Comparison of ENCODE assay signal across 9 cellular contexts in the genomic region with DNA sequence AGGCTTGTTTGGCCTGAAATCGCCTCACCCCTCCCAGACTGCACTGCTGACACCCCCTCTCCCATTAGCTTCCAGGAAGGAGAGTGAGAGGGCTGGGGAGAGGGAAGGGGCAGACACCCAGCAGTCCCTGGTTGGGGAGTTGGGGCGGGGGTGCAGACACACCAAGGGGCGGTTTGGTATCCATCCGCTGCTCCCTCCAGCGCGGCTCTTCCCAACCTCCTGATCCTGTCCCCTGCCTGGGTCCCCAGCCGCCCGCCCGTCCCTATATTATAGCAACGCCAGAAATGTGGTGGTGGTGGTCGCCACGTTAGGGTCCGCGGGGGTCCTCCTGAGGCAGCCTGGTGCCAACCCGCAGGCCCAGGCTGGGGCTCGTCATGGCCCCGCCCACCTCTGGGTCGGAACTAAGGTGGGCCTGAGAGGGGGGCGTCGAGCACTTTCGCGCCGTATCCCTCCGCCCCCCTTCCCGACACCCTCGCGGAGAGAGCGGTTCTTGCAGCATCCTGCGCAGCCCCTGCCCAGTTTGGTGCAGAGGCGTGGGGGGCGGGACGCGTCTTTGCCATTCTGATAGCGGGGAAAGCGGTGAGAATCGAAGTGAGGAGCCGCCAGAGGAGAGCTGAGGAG. TPM values are rescaled to one million over a fixed set of nuclear protein-coding genes. Genes with fewer than 3 reads are reported as not detected.
DNase-seq lines count a peak whose midpoint lies in the region; ATAC-seq lines count a peak whose summit lies in the region.
"Had no signal": no experiment of that assay in that cellular context is flagged by ENCODE, and none has a peak within 500 bp of the region (broad histone marks: within the 10 kb centered on the region; RNA-seq: fewer than 3 reads in every experiment).

No MANE protein-coding gene starts in this region.

- H3K27me3 Mint-ChIP-seq in activated CD8-positive, alpha-beta T cell treated with anti-CD3 and anti-CD28 coated beads, Interleukin-2, amount 10 ng/mL, durations not matched to agents 7 days and 5 days (ENCODE audit: low read depth): no peaks in the 10 kb centered on the region

- POLR2A ChIA-PET in activated CD8-positive, alpha-beta T cell treated with anti-CD3 and anti-CD28 coated beads, Interleukin-2, amount 10 ng/mL, durations not matched to agents 7 days and 5 days (lab: Charles Lee): interaction anchor here (0.9 kb wide), 1 partner anchor 12 kb away, joined by 3 read pairs; no protein-coding TSS in a partner anchor

- peak; percentile 49 for ATAC-seq in activated CD8-positive, alpha-beta T cell treated with anti-CD3 and anti-CD28 coated beads, Interleukin-2, amount 10 ng/mL, durations not matched to agents 7 days and 5 days
- ATAC-seq in GM18520 (IDR thresholded peaks at IDR 0.05; ENCODE audit: unreplicated experiment) (no peak), GM19328 (IDR thresholded peaks at IDR 0.05; ENCODE audit: unreplicated experiment) (no peak), HG03460 (IDR thresholded peaks at IDR 0.05; ENCODE audit: unreplicated experiment) (no peak)

- in situ Hi-C loops in GM23248 (cut with MboI): no loop called here

- H3K4me3 ChIP-seq in GM23248 (peak overlapping the region; percentile 70), skeletal muscle cell (ENCODE audit: low read depth, low read length) (peak overlapping the region; percentile 59)

- no peaks in the 10 kb centered on the region for H3K9me3 Mint-ChIP-seq in activated CD8-positive, alpha-beta T cell treated with anti-CD3 and anti-CD28 coated beads, Interleukin-2, amount 10 ng/mL, durations not matched to agents 7 days and 5 days (ENCODE audit: insufficient read depth)

- 13 to 18% methylated on average over 9 to 21 of the region's 37 CpGs for WGBS in GM23248 (ENCODE audit: low coverage in 1 of 2, low lambda C conversion rate in 2 of 2, missing lambda C conversion rate in 2 of 2), 2 experiments

- H3K27me3 ChIP-seq in GM23248 (replicated peaks; ENCODE audit: insufficient read depth): no peaks in the 10 kb centered on the region
- H3K27me3 ChIP-seq: body of pancreas had no signal

- DNase-seq in GM23248 (peak; percentile 21), head of caudate nucleus (peak in 26 of 42 donors; percentile 4 to 48 (median 18)), skeletal muscle cell (ENCODE audit: low read depth) (no peak), DMS 273 (lab: John Stamatoyannopoulos, UW; ENCODE audit: unreplicated experiment) (no peak)
- peak; percentile 22 for DNase-seq in activated CD8-positive, alpha-beta T cell treated with anti-CD3 and anti-CD28 coated beads, Interleukin-2, amount 10 ng/mL, durations not matched to agents 7 days and 5 days

- intact Hi-C loops in head of caudate nucleus (cut with DNase I): no loop called here

- H3K4me3 Mint-ChIP-seq in activated CD8-positive, alpha-beta T cell treated with anti-CD3 and anti-CD28 coated beads, Interleukin-2, amount 10 ng/mL, durations not matched to agents 7 days and 5 days: peak overlapping the region; percentile 74

- no peak overlapping the region for H3K27ac Mint-ChIP-seq in activated CD8-positive, alpha-beta T cell treated with anti-CD3 and anti-CD28 coated beads, Interleukin-2, amount 10 ng/mL, durations not matched to agents 7 days and 5 days

- no peaks in the 10 kb centered on the region for H3K36me3 ChIP-seq in GM23248 (ENCODE audit: low read depth)

- H2AFZ ChIP-seq in GM23248: peak overlapping the region; percentile 88

- H3K27ac ChIP-seq in GM23248: no peak overlapping the region
- H3K27ac ChIP-seq: body of pancreas had no signal

- no peaks in the 10 kb centered on the region for H4K20me1 ChIP-seq in GM23248 (ENCODE audit: insufficient read depth)

- no peaks in the 10 kb centered on the region for H3K9me3 ChIP-seq in GM23248 (ENCODE audit: low read depth)
- H3K9me3 ChIP-seq: body of pancreas had no signal

- CTCF ChIA-PET in activated CD8-positive, alpha-beta T cell treated with anti-CD3 and anti-CD28 coated beads, Interleukin-2, amount 10 ng/mL, durations not matched to agents 7 days and 5 days (lab: Charles Lee): no interaction called here

- H3K9ac ChIP-seq in GM23248: peak overlapping the region; percentile 67

- H3K79me2 ChIP-seq in GM23248 (ENCODE audit: insufficient read depth): no peaks in the 10 kb centered on the region

- H3K9me2 ChIP-seq in GM23248 (ENCODE audit: insufficient read depth): no peaks in the 10 kb centered on the region

- no peaks in the 10 kb centered on the region for H3K4me1 ChIP-seq in GM23248 (ENCODE audit: insufficient read depth)
- H3K4me1 ChIP-seq: body of pancreas had no signal

- peak overlapping the region; percentile 48 for H3K4me2 ChIP-seq in GM23248 (ENCODE audit: unreplicated experiment)

- H3F3A ChIP-seq in GM23248 (ENCODE audit: insufficient read depth): no peaks in the 10 kb centered on the region

- no peaks in the 10 kb centered on the region for H3K36me3 Mint-ChIP-seq in activated CD8-positive, alpha-beta T cell treated with anti-CD3 and anti-CD28 coated beads, Interleukin-2, amount 10 ng/mL, durations not matched to agents 7 days and 5 days (ENCODE audit: low read depth)

- H3K4me1 Mint-ChIP-seq in activated CD8-positive, alpha-beta T cell treated with anti-CD3 and anti-CD28 coated beads, Interleukin-2, amount 10 ng/mL, durations not matched to agents 7 days and 5 days (ENCODE audit: low read depth): no peaks in the 10 kb centered on the region

RNA-seq across cellular contexts. Expression of gene GPRASP3, which starts 25.1 kb away (rescaled TPM):
- 0.89 and 1.5 TPM in 2 replicates for total RNA-seq in GM23248 (2014; rRNA removed; shearing (Covaris generic))
- 2.6 and 2.7 TPM in 2 replicates for polyA plus RNA-seq in GM23248 (2016; fragmentation: Nextera tagmentation; extraction: Ambion mirVana)
- 1 to 10 TPM; 2.2 TPM for total RNA-seq in activated CD8-positive, alpha-beta T cell treated with anti-CD3 and anti-CD28 coated beads, Interleukin-2, amount 10 ng/mL, durations not matched to agents 7 days and 5 days

RNA-seq across cellular contexts. Expression of gene GPRASP2, which starts 33.4 kb away (rescaled TPM):
- 16.4 and 20.7 TPM in 2 replicates for total RNA-seq in GM23248 (2014; rRNA removed; shearing (Covaris generic))
- 8.4 TPM in 2 replicates for polyA plus RNA-seq in GM23248 (2016; fragmentation: Nextera tagmentation; extraction: Ambion mirVana)
- under 1 TPM; 0.13 to 0.16 TPM for total RNA-seq in activated CD8-positive, alpha-beta T cell treated with anti-CD3 and anti-CD28 coated beads, Interleukin-2, amount 10 ng/mL, durations not matched to agents 7 days and 5 days

Comparison
In these comparisons a context has a peak if more than half of its experiments do, and no peak if none do; other contexts are left out.
1. DNase-seq: peak in GM23248 (single experiment), activated CD8-positive, alpha-beta T cell treated with anti-CD3 and anti-CD28 coated beads, Interleukin-2, amount 10 ng/mL, durations not matched to agents 7 days and 5 days (single experiment) and head of caudate nucleus (26 of 42); none in skeletal muscle cell (single experiment) and DMS 273 (single experiment).
2. RNA of gene GPRASP2, which starts 33.4 kb away (total RNA-seq): 16.4 to 20.7 TPM in GM23248; 0.13 to 0.16 TPM in activated CD8-positive, alpha-beta T cell treated with anti-CD3 and anti-CD28 coated beads, Interleukin-2, amount 10 ng/mL, durations not matched to agents 7 days and 5 days; every median in the first group is over 10 times any median in the second.